1 cellular context compared by ENCODE assay signal in genomic region chr22:47631571-47632102, GRCh38.
TF ChIP-seq lines count a peak whose summit lies in the region.

No MANE protein-coding gene starts in this region.

TF ChIP-seq in K562, 482 proteins besides CTCF, POLR2A, EP300 and RAD21 (continued from another document and continues in another):
- TF ChIP-seq, protein P1, sequence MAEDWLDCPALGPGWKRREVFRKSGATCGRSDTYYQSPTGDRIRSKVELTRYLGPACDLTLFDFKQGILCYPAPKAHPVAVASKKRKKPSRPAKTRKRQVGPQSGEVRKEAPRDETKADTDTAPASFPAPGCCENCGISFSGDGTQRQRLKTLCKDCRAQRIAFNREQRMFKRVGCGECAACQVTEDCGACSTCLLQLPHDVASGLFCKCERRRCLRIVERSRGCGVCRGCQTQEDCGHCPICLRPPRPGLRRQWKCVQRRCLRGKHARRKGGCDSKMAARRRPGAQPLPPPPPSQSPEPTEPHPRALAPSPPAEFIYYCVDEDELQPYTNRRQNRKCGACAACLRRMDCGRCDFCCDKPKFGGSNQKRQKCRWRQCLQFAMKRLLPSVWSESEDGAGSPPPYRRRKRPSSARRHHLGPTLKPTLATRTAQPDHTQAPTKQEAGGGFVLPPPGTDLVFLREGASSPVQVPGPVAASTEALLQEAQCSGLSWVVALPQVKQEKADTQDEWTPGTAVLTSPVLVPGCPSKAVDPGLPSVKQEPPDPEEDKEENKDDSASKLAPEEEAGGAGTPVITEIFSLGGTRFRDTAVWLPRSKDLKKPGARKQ (CRISPR knock-in tag; IDR thresholded peaks at IDR 0.05): no peak
- TF ChIP-seq JUN (IDR thresholded peaks at IDR 0.05; ENCODE audit: borderline replicate concordance, low read depth, low read length) (no peak), JUN (CRISPR knock-in tag; IDR thresholded peaks at IDR 0.05; ENCODE audit: borderline replicate concordance) (no peak), MCM2 (IDR thresholded peaks at IDR 0.05; ENCODE audit: low read depth) (no peak), NFATC3 (IDR thresholded peaks at IDR 0.05) (no peak), ETV5 (CRISPR knock-in tag; IDR thresholded peaks at IDR 0.05; ENCODE audit: low read depth) (0 out of 2 replicates have a peak, but pooled peaks have one; percentile 51), E4F1 (CRISPR knock-in tag; IDR thresholded peaks at IDR 0.05; ENCODE audit: borderline replicate concordance) (no peak), STAT5A (IDR thresholded peaks at IDR 0.05; ENCODE audit: borderline replicate concordance, low read length) (no peak), SOX6 (IDR thresholded peaks at IDR 0.05) (no peak), GTF2A2 (tag; IDR thresholded peaks at IDR 0.05) (no peak), POLR3A (IDR thresholded peaks at IDR 0.05; ENCODE audit: borderline replicate concordance, extremely low read depth, insufficient read depth, insufficient read length) (no peak), ZNF780A (CRISPR knock-in tag; IDR thresholded peaks at IDR 0.05) (no peak), MYBL2 (IDR thresholded peaks at IDR 0.05; ENCODE audit: low read depth) (no peak), MYBL2 (CRISPR knock-in tag; IDR thresholded peaks at IDR 0.05; ENCODE audit: borderline replicate concordance) (no peak), ZC3H4 (CRISPR knock-in tag; IDR thresholded peaks at IDR 0.05; ENCODE audit: borderline replicate concordance) (no peak), PHF20 (IDR thresholded peaks at IDR 0.05; ENCODE audit: partially characterized antibody) (peak; percentile 86), ZBTB17 (CRISPR knock-in tag; IDR thresholded peaks at IDR 0.05) (no peak), ZKSCAN1 (IDR thresholded peaks at IDR 0.05; ENCODE audit: low read depth, low read length) (no peak; the same call in 1 of the 2 replicates), TEAD1 (CRISPR knock-in tag; IDR thresholded peaks at IDR 0.05) (no peak), HNRNPL (IDR thresholded peaks at IDR 0.05; ENCODE audit: low read depth, low read length) (no peak), ARID1B (IDR thresholded peaks at IDR 0.05) (no peak), CREBBP (IDR thresholded peaks at IDR 0.05; ENCODE audit: low read depth, low read length) (no peak), RUNX1 (IDR thresholded peaks at IDR 0.05; ENCODE audit: low read depth) (no peak), MAFF (IDR thresholded peaks at IDR 0.05; ENCODE audit: low read length) (no peak), ZNF347 (CRISPR knock-in tag; IDR thresholded peaks at IDR 0.05; ENCODE audit: low read depth) (no peak), KAT8 (IDR thresholded peaks at IDR 0.05; ENCODE audit: low read depth) (no peak), TARDBP (IDR thresholded peaks at IDR 0.05) (no peak), ELF2 (CRISPR knock-in tag; IDR thresholded peaks at IDR 0.05) (peak; percentile 83), JUND (IDR thresholded peaks at IDR 0.05; ENCODE audit: borderline replicate concordance, low read depth, low read length) (no peak), JUND (tag; IDR thresholded peaks at IDR 0.05; ENCODE audit: borderline replicate concordance, low read depth, low read length) (no peak), NFE2 (IDR thresholded peaks at IDR 0.05; ENCODE audit: low read depth) (no peak), ZBTB40 (IDR thresholded peaks at IDR 0.05) (no peak), ZBTB40 (CRISPR knock-in tag; IDR thresholded peaks at IDR 0.05) (no peak), ZNF124 (CRISPR knock-in tag; IDR thresholded peaks at IDR 0.05) (no peak), ZNF583 (CRISPR knock-in tag; IDR thresholded peaks at IDR 0.05) (no peak), ZNF551 (CRISPR knock-in tag; IDR thresholded peaks at IDR 0.05) (no peak), ZFPM2 (CRISPR knock-in tag; IDR thresholded peaks at IDR 0.05) (no peak), CEBPB (tag; IDR thresholded peaks at IDR 0.05) (no peak), SMARCB1 (IDR thresholded peaks at IDR 0.05; ENCODE audit: insufficient read length, low read depth) (no peak), CBFA2T3 (IDR thresholded peaks at IDR 0.05) (no peak), ATF4 (CRISPR knock-in tag; IDR thresholded peaks at IDR 0.05) (no peak), CAMTA2 (CRISPR knock-in tag; conservative IDR thresholded peaks at IDR 0.05) (no peak), NCOA4 (IDR thresholded peaks at IDR 0.05; ENCODE audit: partially characterized antibody) (no peak), MTA3 (IDR thresholded peaks at IDR 0.05; ENCODE audit: borderline replicate concordance) (peak; percentile 99), ARID3B (CRISPR knock-in tag; IDR thresholded peaks at IDR 0.05; ENCODE audit: borderline replicate concordance) (no peak), SAFB2 (IDR thresholded peaks at IDR 0.05; ENCODE audit: borderline replicate concordance, low read depth, low read length, severe bottlenecking) (no peak), BRCA1 (IDR thresholded peaks at IDR 0.05) (no peak), BRCA1 (CRISPR knock-in tag; IDR thresholded peaks at IDR 0.05) (no peak), BHLHE40 (IDR thresholded peaks at IDR 0.05; ENCODE audit: low read length) (0 out of 2 replicates have a peak, but pooled peaks have one; percentile 7)
- TF ChIP-seq, protein P2, sequence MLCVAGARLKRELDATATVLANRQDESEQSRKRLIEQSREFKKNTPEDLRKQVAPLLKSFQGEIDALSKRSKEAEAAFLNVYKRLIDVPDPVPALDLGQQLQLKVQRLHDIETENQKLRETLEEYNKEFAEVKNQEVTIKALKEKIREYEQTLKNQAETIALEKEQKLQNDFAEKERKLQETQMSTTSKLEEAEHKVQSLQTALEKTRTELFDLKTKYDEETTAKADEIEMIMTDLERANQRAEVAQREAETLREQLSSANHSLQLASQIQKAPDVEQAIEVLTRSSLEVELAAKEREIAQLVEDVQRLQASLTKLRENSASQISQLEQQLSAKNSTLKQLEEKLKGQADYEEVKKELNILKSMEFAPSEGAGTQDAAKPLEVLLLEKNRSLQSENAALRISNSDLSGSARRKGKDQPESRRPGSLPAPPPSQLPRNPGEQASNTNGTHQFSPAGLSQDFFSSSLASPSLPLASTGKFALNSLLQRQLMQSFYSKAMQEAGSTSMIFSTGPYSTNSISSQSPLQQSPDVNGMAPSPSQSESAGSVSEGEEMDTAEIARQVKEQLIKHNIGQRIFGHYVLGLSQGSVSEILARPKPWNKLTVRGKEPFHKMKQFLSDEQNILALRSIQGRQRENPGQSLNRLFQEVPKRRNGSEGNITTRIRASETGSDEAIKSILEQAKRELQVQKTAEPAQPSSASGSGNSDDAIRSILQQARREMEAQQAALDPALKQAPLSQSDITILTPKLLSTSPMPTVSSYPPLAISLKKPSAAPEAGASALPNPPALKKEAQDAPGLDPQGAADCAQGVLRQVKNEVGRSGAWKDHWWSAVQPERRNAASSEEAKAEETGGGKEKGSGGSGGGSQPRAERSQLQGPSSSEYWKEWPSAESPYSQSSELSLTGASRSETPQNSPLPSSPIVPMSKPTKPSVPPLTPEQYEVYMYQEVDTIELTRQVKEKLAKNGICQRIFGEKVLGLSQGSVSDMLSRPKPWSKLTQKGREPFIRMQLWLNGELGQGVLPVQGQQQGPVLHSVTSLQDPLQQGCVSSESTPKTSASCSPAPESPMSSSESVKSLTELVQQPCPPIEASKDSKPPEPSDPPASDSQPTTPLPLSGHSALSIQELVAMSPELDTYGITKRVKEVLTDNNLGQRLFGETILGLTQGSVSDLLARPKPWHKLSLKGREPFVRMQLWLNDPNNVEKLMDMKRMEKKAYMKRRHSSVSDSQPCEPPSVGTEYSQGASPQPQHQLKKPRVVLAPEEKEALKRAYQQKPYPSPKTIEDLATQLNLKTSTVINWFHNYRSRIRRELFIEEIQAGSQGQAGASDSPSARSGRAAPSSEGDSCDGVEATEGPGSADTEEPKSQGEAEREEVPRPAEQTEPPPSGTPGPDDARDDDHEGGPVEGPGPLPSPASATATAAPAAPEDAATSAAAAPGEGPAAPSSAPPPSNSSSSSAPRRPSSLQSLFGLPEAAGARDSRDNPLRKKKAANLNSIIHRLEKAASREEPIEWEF (CRISPR knock-in tag; IDR thresholded peaks at IDR 0.05): no peak
